ENCODE assay signal across 30 cellular contexts in the genomic region with DNA sequence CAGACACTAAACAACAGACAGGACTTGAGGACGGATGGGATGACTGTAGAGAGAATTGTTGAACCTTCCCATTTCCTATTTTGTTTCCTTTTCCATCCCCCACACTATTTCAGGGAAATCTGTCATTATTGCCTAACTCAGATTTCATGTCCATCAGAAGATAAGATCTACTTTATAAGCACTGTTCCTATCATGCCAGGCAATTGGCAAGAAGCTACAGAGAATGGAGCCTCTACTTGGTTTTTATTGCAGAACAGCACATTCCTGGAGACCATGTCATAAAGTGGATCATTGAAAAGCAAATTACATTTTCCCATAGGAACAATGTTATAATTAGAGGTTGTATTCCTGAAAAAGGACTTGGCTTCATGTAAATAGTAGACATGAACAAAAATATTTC.
DNase-seq lines count a peak whose midpoint lies in the region; ATAC-seq, FAIRE-seq and TF ChIP-seq lines count a peak whose summit lies in the region.
"Had no signal": no experiment of that assay in that cellular context is flagged by ENCODE, and none has a peak within 500 bp of the region (broad histone marks: within the 10 kb centered on the region; RNA-seq: fewer than 3 reads in every experiment).

No MANE protein-coding gene starts in this region.

- intact Hi-C loops in MCF 10A (cut with micrococcal nuclease) (no loop called here), breast epithelium (cut with DNase I; ENCODE audit: low total_unique reads) (no loop called here)

- no peaks in the 10 kb centered on the region for H3K9me3 ChIP-seq in breast epithelium
- H3K9me3 ChIP-seq in keratinocyte (ENCODE audit: control insufficient read depth, low read depth, low read length): no peaks in the 10 kb centered on the region
- H3K9me3 ChIP-seq: BLaER1 treated with 17β-estradiol and CSF1 and Interleukin-3, amounts not matched to agents 10 nM and 100 nM had no signal

- POLR2A ChIA-PET in MCF 10A (lab: Yijun Ruan, JAX) (interaction anchor here (0.5 to 1.0 kb wide), 6 partner anchors 20 to 271 kb away, joined by 3 to 5 read pairs (median 3); a partner anchor contains a TSS), RWPE1 (lab: Yijun Ruan, JAX; ENCODE audit: low non-redundant PET) (no interaction called here)

- H3K9me1 ChIP-seq in keratinocyte (ENCODE audit: control insufficient read depth, extremely low read depth, insufficient read depth, low read length): no peaks in the 10 kb centered on the region

- no peak overlapping the region for H3K27ac Mint-ChIP-seq in MCF 10A (ENCODE audit: low read depth, unreplicated experiment)
- no peak overlapping the region for H3K27ac Mint-ChIP-seq in activated T-cell treated with anti-CD3 and anti-CD28 coated beads, Interleukin-2, amount 50 U/mL, for 72 hours
- H3K27ac Mint-ChIP-seq: CD4-positive, alpha-beta memory T cell had no signal

- ATAC-seq in activated T-cell treated with anti-CD3 and anti-CD28 coated beads, Interleukin-2, amount 50 U/mL, for 72 hours (replicated peaks in 1 of 2): no peak
- ATAC-seq in stimulated activated naive CD8-positive, alpha-beta T cell treated with anti-CD3 and anti-CD28 coated beads, Interleukin-15, Interleukin-2, amounts not matched to agents 100 U/mL and 50 U/mL, for 24 hours: no peak
- ATAC-seq: HCT116 had no signal

- H3K4me3 ChIP-seq in breast epithelium (no peak overlapping the region), keratinocyte (ENCODE audit: control insufficient read depth in 2 of 3, extremely low read depth in 1 of 3, insufficient read depth in 2 of 3, low read depth in 1 of 3, low read length in 3 of 3) (no peak overlapping the region)
- H3K4me3 ChIP-seq: BLaER1 treated with 17β-estradiol and CSF1 and Interleukin-3, amounts not matched to agents 10 nM and 100 nM had no signal

- no peaks in the 10 kb centered on the region for H3K36me3 Mint-ChIP-seq in MCF 10A (ENCODE audit: insufficient read depth, unreplicated experiment)
- no peaks in the 10 kb centered on the region for H3K36me3 Mint-ChIP-seq in activated T-cell treated with anti-CD3 and anti-CD28 coated beads, Interleukin-2, amount 50 U/mL, for 72 hours (ENCODE audit: insufficient read depth in 2 of 2)
- H3K36me3 Mint-ChIP-seq: CD4-positive, alpha-beta memory T cell had no signal

- H3K36me3 ChIP-seq in breast epithelium (no peaks in the 10 kb centered on the region), keratinocyte (ENCODE audit: control insufficient read depth in 2 of 2, extremely low read depth in 1 of 2, insufficient read depth in 2 of 2, low read length in 2 of 2) (no peaks in the 10 kb centered on the region)
- H3K36me3 ChIP-seq: BLaER1 treated with 17β-estradiol and CSF1 and Interleukin-3, amounts not matched to agents 10 nM and 100 nM had no signal

- no TSS peak for BruUV-seq in MCF 10A (replicated peaks; lab: Mats Ljungman, UMichigan)

- H3K27me3 ChIP-seq in breast epithelium (no peaks in the 10 kb centered on the region), keratinocyte (ENCODE audit: control insufficient read depth, extremely low read depth, insufficient read depth, low read length) (no peaks in the 10 kb centered on the region)
- H3K27me3 ChIP-seq: BLaER1 treated with 17β-estradiol and CSF1 and Interleukin-3, amounts not matched to agents 10 nM and 100 nM had no signal

- H3K79me2 ChIP-seq in keratinocyte (ENCODE audit: control insufficient read depth, insufficient read depth, low read length): no peaks in the 10 kb centered on the region

- no peak for TF ChIP-seq POLR2A in breast epithelium (IDR thresholded peaks at IDR 0.05)

- dilution Hi-C loops in keratinocyte (cut with MboI; ENCODE audit: extremely low pct_ligation_motif_present, low sequenced_read_pairs): no loop called here

- H3K9me3 Mint-ChIP-seq in MCF 10A (ENCODE audit: unreplicated experiment): no peaks in the 10 kb centered on the region
- no peaks in the 10 kb centered on the region for H3K9me3 Mint-ChIP-seq in activated T-cell treated with anti-CD3 and anti-CD28 coated beads, Interleukin-2, amount 50 U/mL, for 72 hours

- H3K4me3 Mint-ChIP-seq in MCF 10A (ENCODE audit: unreplicated experiment): no peak overlapping the region
- no peak overlapping the region for H3K4me3 Mint-ChIP-seq in activated T-cell treated with anti-CD3 and anti-CD28 coated beads, Interleukin-2, amount 50 U/mL, for 72 hours
- H3K4me3 Mint-ChIP-seq: CD4-positive, alpha-beta memory T cell had no signal

- H4K20me1 ChIP-seq in keratinocyte (ENCODE audit: control insufficient read depth, extremely low read depth, insufficient read depth, low read length): no peaks in the 10 kb centered on the region
- H4K20me1 ChIP-seq: BLaER1 treated with 17β-estradiol and CSF1 and Interleukin-3, amounts not matched to agents 10 nM and 100 nM had no signal

- H3K4me2 ChIP-seq in keratinocyte (ENCODE audit: control insufficient read depth, extremely low read depth, insufficient read depth, low read depth, low read length): no peak overlapping the region
- H3K4me2 ChIP-seq: BLaER1 treated with 17β-estradiol and CSF1 and Interleukin-3, amounts not matched to agents 10 nM and 100 nM had no signal

- DNase-seq in MCF 10A (ENCODE audit: unreplicated experiment): peak; percentile 25
- no peak for DNase-seq in breast epithelium (ENCODE audit: low spot score in 2 of 2)
- DNase-seq in RWPE1 (ENCODE audit: low spot score): peak; percentile 19
- DNase-seq in keratinocyte (ENCODE audit: low read depth, low spot score): no peak
- no peak for DNase-seq in activated CD8-positive, alpha-beta memory T cell treated with anti-CD3 and anti-CD28 coated beads, Interleukin-2, amount 50 U/mL, for 4 hours
- no peak for DNase-seq in activated T-cell treated with anti-CD3 and anti-CD28 coated beads, Interleukin-2, amount 50 U/mL, for 72 hours
- no peak for DNase-seq in stimulated activated naive CD8-positive, alpha-beta T cell treated with anti-CD3 and anti-CD28 coated beads, Interleukin-15, Interleukin-2, amounts not matched to agents 100 U/mL and 50 U/mL, for 24 hours
- no peak for DNase-seq in DMS 273 (lab: John Stamatoyannopoulos, UW; ENCODE audit: unreplicated experiment)
- DNase-seq: 8988T; ACHN; AML-193; Caco-2; CD4-positive, alpha-beta memory T cell; DMS 273 treated with DMSO at 0.1 percent for 48 hours; DMS79; GF-D8; KBM-7; NCI-H1048; NCI-H1417; NCI-H1694; NCI-H2029 treated with DMSO at 0.1 percent for 48 hours; NCI-H446 treated with DMSO at 0.1 percent for 48 hours; NCI-H526; NCI-H82; RPMI8226; SHP77 treated with DMSO at 0.1 percent for 48 hours had no signal

- TF ChIP-seq CTCF in MCF 10A (IDR thresholded peaks at IDR 0.05; ENCODE audit: unreplicated experiment) (no peak), breast epithelium (IDR thresholded peaks at IDR 0.05) (no peak), RWPE1 (conservative IDR thresholded peaks at IDR 0.05; ENCODE audit: low read depth) (no peak), keratinocyte (optimal IDR thresholded peaks at IDR 0.05 in 1 of 3, IDR thresholded peaks at IDR 0.05 in 1 of 3, conservative IDR thresholded peaks at IDR 0.05 in 1 of 3; ENCODE audit: extremely low read depth in 1 of 3, insufficient read depth in 2 of 3, low read length in 3 of 3) (no peak)

- FAIRE-seq in keratinocyte (lab: Jason Lieb, UNC): peak; percentile 67
- FAIRE-seq: GM12891, H1 had no signal

- no peak overlapping the region for H3K9ac ChIP-seq in keratinocyte (ENCODE audit: control insufficient read depth, extremely low read depth, insufficient read depth, low read length)
- H3K9ac ChIP-seq: BLaER1 treated with 17β-estradiol and CSF1 and Interleukin-3, amounts not matched to agents 10 nM and 100 nM had no signal

- peaks cover 17% of the 10 kb centered on the region for H3K4me1 Mint-ChIP-seq in MCF 10A (ENCODE audit: insufficient read depth, unreplicated experiment)
- no peaks in the 10 kb centered on the region for H3K4me1 Mint-ChIP-seq in activated T-cell treated with anti-CD3 and anti-CD28 coated beads, Interleukin-2, amount 50 U/mL, for 72 hours (ENCODE audit: low read depth)
- H3K4me1 Mint-ChIP-seq: CD4-positive, alpha-beta memory T cell had no signal

- H2AFZ ChIP-seq in keratinocyte (ENCODE audit: control insufficient read depth, low read length): no peak overlapping the region

- no peaks in the 10 kb centered on the region for H3K27me3 Mint-ChIP-seq in MCF 10A (ENCODE audit: insufficient read depth, unreplicated experiment)
- H3K27me3 Mint-ChIP-seq in activated T-cell treated with anti-CD3 and anti-CD28 coated beads, Interleukin-2, amount 50 U/mL, for 72 hours (ENCODE audit: low read depth): peaks cover 25% of the 10 kb centered on the region

- H3K27ac ChIP-seq in breast epithelium (no peak overlapping the region), RWPE1 (no peak overlapping the region), keratinocyte (ENCODE audit: control insufficient read depth, insufficient read depth, low read length) (no peak overlapping the region)
- H3K27ac ChIP-seq: BLaER1 treated with 17β-estradiol and CSF1 and Interleukin-3, amounts not matched to agents 10 nM and 100 nM had no signal

- no peaks in the 10 kb centered on the region for H3K4me1 ChIP-seq in breast epithelium
- no peaks in the 10 kb centered on the region for H3K4me1 ChIP-seq in keratinocyte (ENCODE audit: control insufficient read depth, extremely low read depth, insufficient read depth, low read length)
- H3K4me1 ChIP-seq: Caco-2 had no signal

- CTCF ChIA-PET in MCF 10A (lab: Yijun Ruan, JAX): interaction anchor here (0.9 to 2.4 kb wide), 4 partner anchors 9 to 50 kb away, joined by 3 to 13 read pairs (median 4); no protein-coding TSS in a partner anchor
- CTCF ChIA-PET in RWPE1 (lab: Yijun Ruan, JAX): interaction anchor here (1.5 kb wide), 1 partner anchor 11 kb away, joined by 7 read pairs; no protein-coding TSS in a partner anchor

Comparison
In these comparisons a context has a peak if more than half of its experiments do, and no peak if none do; other contexts are left out.
1. DNase-seq: peak in MCF 10A (single experiment) and RWPE1 (single experiment); none in breast epithelium (0 of 2), keratinocyte (single experiment), activated CD8-positive, alpha-beta memory T cell treated with anti-CD3 and anti-CD28 coated beads, Interleukin-2, amount 50 U/mL, for 4 hours (single experiment), activated T-cell treated with anti-CD3 and anti-CD28 coated beads, Interleukin-2, amount 50 U/mL, for 72 hours (0 of 2), stimulated activated naive CD8-positive, alpha-beta T cell treated with anti-CD3 and anti-CD28 coated beads, Interleukin-15, Interleukin-2, amounts not matched to agents 100 U/mL and 50 U/mL, for 24 hours (single experiment) and DMS 273 (single experiment).